In the genomic region with DNA sequence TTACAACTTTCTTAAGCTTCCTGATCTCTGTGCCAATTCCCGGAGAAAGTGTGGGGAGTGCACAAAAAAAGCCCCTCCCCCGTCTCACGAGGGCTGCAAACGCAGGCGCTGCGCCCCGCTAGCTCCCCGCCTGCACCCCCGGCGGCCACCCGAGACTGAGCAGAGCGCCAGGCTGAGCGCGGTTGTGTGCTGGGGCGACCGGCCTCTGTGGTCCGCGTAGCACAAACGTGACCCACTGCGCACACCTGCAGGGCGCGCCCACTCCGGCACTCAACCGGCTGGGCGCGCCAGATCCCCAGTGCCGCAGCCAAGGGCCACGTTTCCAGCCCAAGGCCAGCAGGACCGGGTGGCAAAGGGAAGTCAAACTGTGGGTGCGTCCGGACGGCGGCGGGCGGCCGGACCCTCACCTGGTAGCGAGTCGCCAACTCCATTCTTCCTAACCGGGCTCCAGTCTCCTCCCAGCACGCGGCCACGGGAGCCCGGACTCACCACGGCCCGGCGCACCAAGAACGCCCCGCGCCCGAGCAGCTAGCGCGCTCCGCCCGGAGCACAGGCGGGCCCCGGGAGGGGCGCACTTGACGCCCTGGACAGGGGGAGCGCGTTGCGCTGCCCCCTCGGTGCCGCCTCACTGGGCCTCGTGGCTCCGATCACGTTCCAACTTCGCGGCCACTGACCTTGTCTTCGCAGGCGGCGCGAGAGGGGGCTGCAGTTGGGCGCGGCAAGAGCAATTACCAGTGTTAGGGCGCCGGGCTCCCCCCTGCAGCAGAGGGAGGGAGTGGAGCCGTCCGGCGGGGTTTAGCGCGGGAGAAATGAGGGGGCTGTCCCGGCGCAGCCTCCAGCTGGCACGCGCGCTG, we compare ENCODE assay signal across 8 cellular contexts. TPM values are rescaled to one million over a fixed set of nuclear protein-coding genes. Genes with fewer than 3 reads are reported as not detected.
DNase-seq lines count a peak whose midpoint lies in the region; ATAC-seq and TF ChIP-seq lines count a peak whose summit lies in the region.

A gene with protein sequence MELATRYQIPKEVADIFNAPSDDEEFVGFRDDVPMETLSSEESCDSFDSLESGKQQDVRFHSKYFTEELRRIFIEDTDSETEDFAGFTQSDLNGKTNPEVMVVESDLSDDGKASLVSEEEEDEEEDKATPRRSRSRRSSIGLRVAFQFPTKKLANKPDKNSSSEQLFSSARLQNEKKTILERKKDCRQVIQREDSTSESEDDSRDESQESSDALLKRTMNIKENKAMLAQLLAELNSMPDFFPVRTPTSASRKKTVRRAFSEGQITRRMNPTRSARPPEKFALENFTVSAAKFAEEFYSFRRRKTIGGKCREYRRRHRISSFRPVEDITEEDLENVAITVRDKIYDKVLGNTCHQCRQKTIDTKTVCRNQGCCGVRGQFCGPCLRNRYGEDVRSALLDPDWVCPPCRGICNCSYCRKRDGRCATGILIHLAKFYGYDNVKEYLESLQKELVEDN (minus strand): TSS at position 526 of the 854 bp plus-strand sequence. CDS start 95 bp downstream, at position 431.

- no peaks in the 10 kb centered on the region for H3K9me3 Mint-ChIP-seq in CD4-positive, CD25-positive, alpha-beta regulatory T cell
- H3K9me3 Mint-ChIP-seq in stimulated activated effector memory CD8-positive, alpha-beta T cell treated with anti-CD3 and anti-CD28 coated beads, Interleukin-12 subunit alpha, Interleukin-12 subunit beta, amount 100 ng/mL, for 72 hours = no peaks in the 10 kb centered on the region

- H3K27ac Mint-ChIP-seq in CD4-positive, CD25-positive, alpha-beta regulatory T cell = peak within 1 kb of the TSS; percentile 43 to 76 (median 45)
- H3K27ac Mint-ChIP-seq in stimulated activated effector memory CD8-positive, alpha-beta T cell treated with anti-CD3 and anti-CD28 coated beads, Interleukin-12 subunit alpha, Interleukin-12 subunit beta, amount 100 ng/mL, for 72 hours = peak within 1 kb of the TSS; percentile 95

- H3K36me3 Mint-ChIP-seq in CD4-positive, CD25-positive, alpha-beta regulatory T cell = no peaks in the 10 kb centered on the region
- no peaks in the 10 kb centered on the region for H3K36me3 Mint-ChIP-seq in stimulated activated effector memory CD8-positive, alpha-beta T cell treated with anti-CD3 and anti-CD28 coated beads, Interleukin-12 subunit alpha, Interleukin-12 subunit beta, amount 100 ng/mL, for 72 hours

- no peak for TF ChIP-seq CTCF in epithelial cell of esophagus (IDR thresholded peaks at IDR 0.05; ENCODE audit: insufficient read depth, low read depth, low read length, missing control alignments)

- H3K4me3 Mint-ChIP-seq in CD4-positive, CD25-positive, alpha-beta regulatory T cell = peak within 1 kb of the TSS; percentile 81 to 95 (median 90)
- H3K4me3 Mint-ChIP-seq in stimulated activated effector memory CD8-positive, alpha-beta T cell treated with anti-CD3 and anti-CD28 coated beads, Interleukin-12 subunit alpha, Interleukin-12 subunit beta, amount 100 ng/mL, for 72 hours = peak within 1 kb of the TSS; percentile 72

- peaks cover 32% of the 10 kb centered on the region for H3K4me1 ChIP-seq in CD4-positive, CD25-positive, alpha-beta regulatory T cell (ENCODE audit: control insufficient read depth, insufficient read depth, low read length, poor library complexity, severe bottlenecking)

- peaks cover 9 to 59% (median 40%) of the 10 kb centered on the region in 4 donors for H3K4me1 Mint-ChIP-seq in CD4-positive, CD25-positive, alpha-beta regulatory T cell
- peaks cover 5% of the 10 kb centered on the region for H3K4me1 Mint-ChIP-seq in stimulated activated effector memory CD8-positive, alpha-beta T cell treated with anti-CD3 and anti-CD28 coated beads, Interleukin-12 subunit alpha, Interleukin-12 subunit beta, amount 100 ng/mL, for 72 hours

- peaks cover 23% of the 10 kb centered on the region for H3K27me3 Mint-ChIP-seq in CD4-positive, CD25-positive, alpha-beta regulatory T cell

- peak within 1 kb of the TSS; percentile 86 for H3K4me3 ChIP-seq in CD4-positive, CD25-positive, alpha-beta regulatory T cell (ENCODE audit: low read depth, low read length)
- H3K4me3 ChIP-seq in epithelial cell of esophagus (ENCODE audit: low read length) = peak within 1 kb of the TSS; percentile 65

- H3K27ac ChIP-seq in CD4-positive, CD25-positive, alpha-beta regulatory T cell (ENCODE audit: insufficient read depth, low read length, poor library complexity, severe bottlenecking) = peak within 1 kb of the TSS; percentile 29

- H3K36me3 ChIP-seq in CD4-positive, CD25-positive, alpha-beta regulatory T cell (ENCODE audit: control insufficient read depth, insufficient read depth, low read length) = no peaks in the 10 kb centered on the region

- H3K27me3 ChIP-seq in CD4-positive, CD25-positive, alpha-beta regulatory T cell (ENCODE audit: control insufficient read depth, insufficient read depth, low read length) = no peaks in the 10 kb centered on the region

- peak; percentile 70 for ATAC-seq in CD4-positive, CD25-positive, alpha-beta regulatory T cell (ENCODE audit: low read depth in 2 of 2)
- ATAC-seq in GM19395 (IDR thresholded peaks at IDR 0.05; ENCODE audit: unreplicated experiment) (peak; percentile 85), HG03520 (IDR thresholded peaks at IDR 0.05; ENCODE audit: unreplicated experiment) (peak; percentile 73)
- peak; percentile 89 for ATAC-seq in stimulated activated effector memory CD8-positive, alpha-beta T cell treated with anti-CD3 and anti-CD28 coated beads, Interleukin-12 subunit alpha, Interleukin-12 subunit beta, amount 100 ng/mL, for 72 hours

- DNase-seq in CD4-positive, CD25-positive, alpha-beta regulatory T cell = peak; percentile 9 to 88 (median 62)
- DNase-seq in NCI-H748 treated with DMSO at 0.1 percent for 48 hours (lab: John Stamatoyannopoulos, UW) = peak; percentile 70
- peak; percentile 30 for DNase-seq in activated CD8-positive, alpha-beta memory T cell treated with anti-CD3 and anti-CD28 coated beads, Interleukin-2, amount 50 U/mL, for 24 hours (ENCODE audit: extremely low read depth)
- DNase-seq in epithelial cell of esophagus (ENCODE audit: low read depth) = peak; percentile 73
- peak; percentile 56 for DNase-seq in mucosa of gallbladder (ENCODE audit: low spot score)
- peak; percentile 46 to 84 for DNase-seq in stimulated activated effector memory CD8-positive, alpha-beta T cell treated with anti-CD3 and anti-CD28 coated beads, Interleukin-12 subunit alpha, Interleukin-12 subunit beta, amount 100 ng/mL, for 72 hours (ENCODE audit: low spot score in 2 of 2)

- H3K9me3 ChIP-seq in CD4-positive, CD25-positive, alpha-beta regulatory T cell (ENCODE audit: control insufficient read depth in 2 of 2, low read length in 2 of 2) = no peaks in the 10 kb centered on the region

RNA-seq across cellular contexts. Expression of the gene that starts here (rescaled TPM):
- 8.3 TPM for total RNA-seq in CD4-positive, CD25-positive, alpha-beta regulatory T cell
- polyA plus RNA-seq in CD4-positive, CD25-positive, alpha-beta regulatory T cell = 10 to 100 TPM; 14.2 to 33.1 (median 24.1) TPM
- 15.4 TPM for total RNA-seq in mucosa of gallbladder

Comparison
In these comparisons a context has a peak if more than half of its experiments do, and no peak if none do; other contexts are left out.
1. Peak in every context shown above with its lines: DNase-seq, ATAC-seq, H3K4me3 ChIP-seq and H3K27ac ChIP-seq.